In the genomic region with DNA sequence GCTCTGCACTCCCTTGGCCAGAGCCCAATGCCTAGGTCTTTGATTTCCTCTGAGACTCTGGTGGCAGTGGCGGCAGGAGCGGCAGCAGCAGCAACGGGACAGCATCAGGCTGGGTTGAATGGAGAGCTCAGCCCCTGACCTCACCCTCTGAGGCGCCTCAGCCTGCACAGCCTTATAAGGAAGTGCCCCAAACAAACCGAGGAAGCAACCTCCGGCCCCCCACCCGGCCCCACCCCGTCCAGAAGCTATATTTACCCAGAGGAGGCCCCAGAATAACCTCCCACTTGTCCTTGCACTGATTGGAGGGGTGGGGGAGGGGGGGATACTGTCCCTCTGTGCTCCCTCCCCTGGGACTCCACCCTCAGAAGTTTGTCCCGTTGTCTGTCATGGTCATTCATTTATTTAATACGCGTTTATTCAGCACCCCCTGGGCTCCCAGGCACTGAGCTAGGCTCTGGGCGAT, we compare ENCODE assay signal across 9 cellular contexts. TPM values are rescaled to one million over a fixed set of nuclear protein-coding genes. Genes with fewer than 3 reads are reported as not detected.
DNase-seq lines count a peak whose midpoint lies in the region; TF ChIP-seq lines count a peak whose summit lies in the region.
"Had no signal": no experiment of that assay in that cellular context is flagged by ENCODE, and none has a peak within 500 bp of the region (broad histone marks: within the 10 kb centered on the region; RNA-seq: fewer than 3 reads in every experiment).

No MANE protein-coding gene starts in this region.

- no peak for TF ChIP-seq POLR2A in esophagus muscularis mucosa (IDR thresholded peaks at IDR 0.05; ENCODE audit: low read depth)

- intact Hi-C loops in Calu3 (cut with micrococcal nuclease; ENCODE audit: unreplicated experiment): no loop called here
- intact Hi-C loops in esophagus muscularis mucosa (cut with DNase I): no loop called here

- H3K9me3 Mint-ChIP-seq in Calu3 (ENCODE audit: low read depth, unreplicated experiment) (no peaks in the 10 kb centered on the region), nephron progenitor cell (no peaks in the 10 kb centered on the region)
- H3K9me3 Mint-ChIP-seq in activated naive CD4-positive, alpha-beta T cell treated with anti-CD3 and anti-CD28 coated beads, Interleukin-2, amount 10 ng/mL, durations not matched to agents 7 days and 5 days: no peaks in the 10 kb centered on the region

- H3K27me3 Mint-ChIP-seq in Calu3 (ENCODE audit: unreplicated experiment) (no peaks in the 10 kb centered on the region), nephron progenitor cell (ENCODE audit: low read depth, poor library complexity) (peaks cover 4% of the 10 kb centered on the region)
- peaks cover 82% of the 10 kb centered on the region for H3K27me3 Mint-ChIP-seq in activated naive CD4-positive, alpha-beta T cell treated with anti-CD3 and anti-CD28 coated beads, Interleukin-2, amount 10 ng/mL, durations not matched to agents 7 days and 5 days

- H3K4me1 Mint-ChIP-seq in Calu3 (ENCODE audit: low read depth, unreplicated experiment): peaks cover 66% of the 10 kb centered on the region
- H3K4me1 Mint-ChIP-seq in nephron progenitor cell: peaks cover 98% of the 10 kb centered on the region
- H3K4me1 Mint-ChIP-seq in activated naive CD4-positive, alpha-beta T cell treated with anti-CD3 and anti-CD28 coated beads, Interleukin-2, amount 10 ng/mL, durations not matched to agents 7 days and 5 days: peaks cover 46% of the 10 kb centered on the region

- 39% methylated on average over 7 of the region's 12 CpGs for WGBS in esophagus muscularis mucosa

- no TSS peak for BruUV-seq in Calu3 (replicated peaks; lab: Mats Ljungman, UMichigan)

- peak; percentile 49 for DNase-seq in Calu3
- DNase-seq in KBM-7: peak; percentile 32
- no peak for DNase-seq in esophagus muscularis mucosa (ENCODE audit: extremely low spot score)
- DNase-seq in nephron progenitor cell: no peak
- DNase-seq in effector CD8-positive, alpha-beta T cell (lab: John Stamatoyannopoulos, UW): no peak
- no peak for DNase-seq in activated naive CD4-positive, alpha-beta T cell treated with Interleukin-2 at 50 U/mL for 16 hours
- DNase-seq in NCI-H748 (lab: John Stamatoyannopoulos, UW; ENCODE audit: unreplicated experiment): no peak
- no peak for DNase-seq in activated naive CD4-positive, alpha-beta T cell treated with anti-CD3 and anti-CD28 coated beads, Interleukin-2, amount 10 ng/mL, durations not matched to agents 7 days and 5 days

- H3K27me3 ChIP-seq in esophagus muscularis mucosa: no peaks in the 10 kb centered on the region

- H3K4me3 ChIP-seq in esophagus muscularis mucosa: no peak overlapping the region

- H3K36me3 Mint-ChIP-seq in Calu3 (ENCODE audit: insufficient read depth, unreplicated experiment) (peaks cover 23% of the 10 kb centered on the region), nephron progenitor cell (ENCODE audit: low read depth) (no peaks in the 10 kb centered on the region)
- H3K36me3 Mint-ChIP-seq in activated naive CD4-positive, alpha-beta T cell treated with anti-CD3 and anti-CD28 coated beads, Interleukin-2, amount 10 ng/mL, durations not matched to agents 7 days and 5 days: no peaks in the 10 kb centered on the region

- H3K4me3 Mint-ChIP-seq in Calu3 (ENCODE audit: low read depth, unreplicated experiment) (no peak overlapping the region), nephron progenitor cell (peak overlapping the region; percentile 51)
- H3K4me3 Mint-ChIP-seq in activated naive CD4-positive, alpha-beta T cell treated with anti-CD3 and anti-CD28 coated beads, Interleukin-2, amount 10 ng/mL, durations not matched to agents 7 days and 5 days: no peak overlapping the region

- CTCF ChIA-PET in Calu3 (lab: Charles Lee): interaction anchor here (0.7 to 2.5 kb wide), 4 partner anchors 11 to 44 kb away, joined by 3 to 12 read pairs (median 4); a partner anchor contains a TSS
- CTCF ChIA-PET in activated naive CD4-positive, alpha-beta T cell treated with anti-CD3 and anti-CD28 coated beads, Interleukin-2, amount 10 ng/mL, durations not matched to agents 7 days and 5 days (lab: Charles Lee): interaction anchor here (1.0 to 3.1 kb wide), 4 partner anchors 12 to 60 kb away, joined by 3 to 16 read pairs (median 4); a partner anchor contains a TSS

- TF ChIP-seq EP300 in esophagus muscularis mucosa (IDR thresholded peaks at IDR 0.05): no peak

- H3K27ac ChIP-seq in esophagus muscularis mucosa (replicated peaks in 1 of 4): peak overlapping the region; percentile 78 to 85 (median 82)

- H3K27ac Mint-ChIP-seq in Calu3 (ENCODE audit: unreplicated experiment) (peak overlapping the region; percentile 6), nephron progenitor cell (peak overlapping the region; percentile 81)
- no peak overlapping the region for H3K27ac Mint-ChIP-seq in activated naive CD4-positive, alpha-beta T cell treated with anti-CD3 and anti-CD28 coated beads, Interleukin-2, amount 10 ng/mL, durations not matched to agents 7 days and 5 days

- H3K36me3 ChIP-seq in esophagus muscularis mucosa: no peaks in the 10 kb centered on the region

- peaks cover 98 to 100% (median 100%) of the 10 kb centered on the region in 4 donors for H3K4me1 ChIP-seq in esophagus muscularis mucosa

- TF ChIP-seq CTCF in Calu3 (IDR thresholded peaks at IDR 0.05; ENCODE audit: unreplicated experiment) (no peak), esophagus muscularis mucosa (IDR thresholded peaks at IDR 0.05) (no peak), nephron progenitor cell (IDR thresholded peaks at IDR 0.05) (no peak)

- in situ Hi-C loops in KBM-7 (cut with MboI; ENCODE audit: low pct_unique_long_range_greater_than_20kb, low sequenced_read_pairs): no loop called here

- H3K9me3 ChIP-seq in esophagus muscularis mucosa: no peaks in the 10 kb centered on the region

RNA-seq across cellular contexts. Expression of a gene that starts 12.2 kb away (rescaled TPM):
- total RNA-seq in Calu3 (2022) (6.1 and 7.4 TPM in 2 replicates), esophagus muscularis mucosa (10 to 100 TPM; 16.6 to 37.4 (median 32.5) TPM)

RNA-seq across cellular contexts. Expression of a gene that starts 23.1 kb away (rescaled TPM):
- total RNA-seq in Calu3 (2022) (not detected in 2 replicates), esophagus muscularis mucosa (1 to 10 TPM in 1 of 4 donors, under 1 TPM in 2, not detected in 1; 0.45 to 1.0 (median 0.99) TPM)

RNA-seq across cellular contexts. Expression of a gene that starts 40.4 kb away (rescaled TPM):
- 17.6 and 27.3 TPM in 2 replicates for total RNA-seq in Calu3 (2022)
- total RNA-seq in esophagus muscularis mucosa: 1 to 10 TPM; 1.2 to 6.4 (median 2.7) TPM

RNA-seq across cellular contexts. Expression of a gene that starts 45.8 kb away (rescaled TPM):
- total RNA-seq in Calu3 (2022) (0.27 TPM in 1 of 2 replicates, not detected in the other), esophagus muscularis mucosa (1 to 10 TPM in 3 of 4 donors, under 1 TPM in 1; 0.83 to 5.1 (median 2.2) TPM)
- total RNA-seq: HT1080 had no signal

Comparison
In these comparisons a context has a peak if more than half of its experiments do, and no peak if none do; other contexts are left out.
1. DNase-seq: peak in Calu3 (single experiment) and KBM-7 (single experiment); none in esophagus muscularis mucosa (single experiment), nephron progenitor cell (single experiment), effector CD8-positive, alpha-beta T cell (single experiment), activated naive CD4-positive, alpha-beta T cell treated with Interleukin-2 at 50 U/mL for 16 hours (single experiment), NCI-H748 (single experiment) and activated naive CD4-positive, alpha-beta T cell treated with anti-CD3 and anti-CD28 coated beads, Interleukin-2, amount 10 ng/mL, durations not matched to agents 7 days and 5 days (single experiment).